8 cellular contexts compared by ENCODE assay signal in genomic region chr4:8198906-8199593, GRCh38. TPM values are rescaled to one million over a fixed set of nuclear protein-coding genes. Genes with fewer than 3 reads are reported as not detected.
DNase-seq lines count a peak whose midpoint lies in the region; ATAC-seq and TF ChIP-seq lines count a peak whose summit lies in the region.

Gene SH3TC1, plus strand, starts transcription at chr4:8199290. Its CDS starts 5,905 bp downstream, at chr4:8205195.

- H3K36me3 ChIP-seq in BE2C, result no peaks in the 10 kb centered on the region
- no peaks in the 10 kb centered on the region for H3K36me3 ChIP-seq in thoracic aorta

- H3K27me3 ChIP-seq in BE2C, result no peaks in the 10 kb centered on the region
- H3K27me3 ChIP-seq in foreskin keratinocyte, result no peaks in the 10 kb centered on the region
- H3K27me3 ChIP-seq in thoracic aorta (replicated peaks; ENCODE audit: insufficient read depth), result no peaks in the 10 kb centered on the region

- H3K4me1 ChIP-seq in BE2C (peaks cover 47% of the 10 kb centered on the region), foreskin keratinocyte (no peaks in the 10 kb centered on the region), thoracic aorta (ENCODE audit: control insufficient read depth in 1 of 2, low read depth in 2 of 2) (peaks cover 7 to 29% of the 10 kb centered on the region in 2 donors)

- no peaks in the 10 kb centered on the region for H3K9me3 ChIP-seq in BE2C
- H3K9me3 ChIP-seq in thoracic aorta, result no peaks in the 10 kb centered on the region

- TF ChIP-seq CTCF in BE2C (IDR thresholded peaks at IDR 0.05; ENCODE audit: low read depth, low read length) (no peak), foreskin keratinocyte (conservative IDR thresholded peaks at IDR 0.05) (no peak), thoracic aorta (IDR thresholded peaks at IDR 0.05) (no peak)

- H3K4me3 ChIP-seq in BE2C (ENCODE audit: low read depth, low read length) (peak within 1 kb of the TSS; percentile 69), thoracic aorta (peak within 1 kb of the TSS; percentile 70)

- DNase-seq in BE2C (peak; percentile 94), RKO (ENCODE audit: low spot score) (peak; percentile 87), activated gamma-delta T cell (lab: John Stamatoyannopoulos, UW) (peak; percentile 33), foreskin keratinocyte (peak in 1 of 2 donors; percentile 81), occipital lobe (lab: John Stamatoyannopoulos, UW) (peak; percentile 45), thoracic aorta (ENCODE audit: low spot score) (peak; percentile 40)

- ATAC-seq in GM19043 (IDR thresholded peaks at IDR 0.05; ENCODE audit: low read depth, unreplicated experiment), result peak; percentile 87
- peak; percentile 84 for ATAC-seq in HG03280 (IDR thresholded peaks at IDR 0.05; ENCODE audit: unreplicated experiment)
- peak; percentile 94 for ATAC-seq in foreskin keratinocyte
- ATAC-seq in thoracic aorta (ENCODE audit: insufficient number of reproducible peaks, low FRiP score, low read depth), result peak; percentile 74

- H3K27ac ChIP-seq in foreskin keratinocyte, result peak within 1 kb of the TSS; percentile 66
- H3K27ac ChIP-seq in thoracic aorta, result peak within 1 kb of the TSS; percentile 42 to 60

RNA-seq across cellular contexts. Expression of gene SH3TC1, which starts in this region (rescaled TPM):
- polyA plus RNA-seq in BE2C (2012; ENCODE audit: insufficient read depth, insufficient read length, low read depth), result 43.1 TPM
- total RNA-seq in foreskin keratinocyte (18.7 and 30.1 TPM in 2 replicates), occipital lobe (2.5 TPM), thoracic aorta (10 to 100 TPM; 63.2 to 68.6 TPM)
- 11.2 and 16.7 TPM in 2 replicates for polyA plus RNA-seq in foreskin keratinocyte
